Comparison of ENCODE assay signal across 10 cellular contexts in the genomic region with DNA sequence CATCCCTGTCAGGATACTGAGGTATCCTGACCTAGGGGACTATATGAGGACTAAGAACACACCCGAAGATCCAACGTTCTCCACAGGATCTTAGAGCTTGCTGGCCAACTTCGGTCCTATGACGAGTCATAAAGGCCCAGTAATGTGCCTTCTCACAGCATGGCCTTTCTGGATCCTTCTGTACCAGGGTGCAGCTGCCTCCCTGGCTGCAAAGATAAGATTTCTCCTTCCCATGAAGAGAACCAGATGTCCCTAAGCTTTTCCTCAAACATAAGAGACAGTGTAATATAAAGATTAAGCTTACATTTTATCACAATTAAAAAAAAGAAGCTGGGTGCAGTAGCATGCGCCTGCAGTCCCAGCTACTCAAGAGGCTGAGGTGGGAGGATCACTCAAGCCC. TPM values are rescaled to one million over a fixed set of nuclear protein-coding genes. Genes with fewer than 3 reads are reported as not detected.
"Had no signal": no experiment of that assay in that cellular context is flagged by ENCODE, and none has a peak within 500 bp of the region (broad histone marks: within the 10 kb centered on the region; RNA-seq: fewer than 3 reads in every experiment).

No MANE protein-coding gene starts in this region.

- FAIRE-seq: H1, H54, HepG2 had no signal

- H2AFZ ChIP-seq: GM23338 had no signal

- H3K27ac ChIP-seq: HL-60 had no signal

- DNase-seq: HFFc6, KBM-7 had no signal

- H3K4me1 ChIP-seq: HAP-1 had no signal

- ATAC-seq: GM23338, HCT116, HepG2 had no signal

- H3K9me3 ChIP-seq: HAP-1 had no signal

- H3K4me3 ChIP-seq: GM23338, HAP-1 had no signal

- H3K4me2 ChIP-seq: GM23338 had no signal

RNA-seq across cellular contexts. Expression of a gene that starts 18.3 kb away (rescaled TPM):
- polyA plus RNA-seq: IgD-negative memory B cell had no signal
